Comparison of ENCODE assay signal across 8 cellular contexts in genomic region chr1:44740179-44740617, GRCh38. TPM values are rescaled to one million over a fixed set of nuclear protein-coding genes. Genes with fewer than 3 reads are reported as not detected.
DNase-seq lines count a peak whose midpoint lies in the region; ATAC-seq and TF ChIP-seq lines count a peak whose summit lies in the region.

No MANE protein-coding gene starts in this region.

- H3K27me3 Mint-ChIP-seq in GM23338 (ENCODE audit: insufficient read depth, low read depth, poor library complexity), result peaks cover 11% of the 10 kb centered on the region

- H3K9ac ChIP-seq in skeletal muscle satellite cell (ENCODE audit: low read depth, low read length), result peak overlapping the region; percentile 87

- H3K4me1 Mint-ChIP-seq in GM23338, result peaks cover 11% of the 10 kb centered on the region

- H3K36me3 ChIP-seq in GM23338 (ENCODE audit: insufficient read depth), result peaks cover 21% of the 10 kb centered on the region
- peaks cover 6% of the 10 kb centered on the region for H3K36me3 ChIP-seq in skeletal muscle satellite cell (ENCODE audit: insufficient read depth, low read length)

- H3K4me3 ChIP-seq in GM23338 (peak overlapping the region; percentile 97), fibroblast of mammary gland (ENCODE audit: control insufficient read depth, low read depth, low read length) (peak overlapping the region; percentile 98), skeletal muscle satellite cell (ENCODE audit: low read length) (peak overlapping the region; percentile 81)

- H3K36me3 Mint-ChIP-seq in GM23338 (ENCODE audit: low read depth), result peaks cover 50% of the 10 kb centered on the region

- H3K27ac ChIP-seq in GM23338 (ENCODE audit: low read depth), result peak overlapping the region; percentile 87

- ATAC-seq in GM23338 (peak; percentile 15), GM21825 (IDR thresholded peaks at IDR 0.05; ENCODE audit: unreplicated experiment) (no peak)

- TF ChIP-seq CTCF in GM23338 (conservative IDR thresholded peaks at IDR 0.05; ENCODE audit: low read depth in 2 of 2) (no peak), fibroblast of mammary gland (conservative IDR thresholded peaks at IDR 0.05; ENCODE audit: control insufficient read depth, insufficient read depth, low read depth, low read length) (no peak)

- peak overlapping the region; percentile 90 for H3K4me3 Mint-ChIP-seq in GM23338

- H3K9me3 ChIP-seq in skeletal muscle satellite cell (replicated peaks; ENCODE audit: low read length), result no peaks in the 10 kb centered on the region

- H4K20me1 ChIP-seq in GM23338 (replicated peaks; ENCODE audit: insufficient read depth), result peaks cover 15% of the 10 kb centered on the region

- H3F3A ChIP-seq in GM23338 (replicated peaks; ENCODE audit: low read depth), result peaks cover 12% of the 10 kb centered on the region; the same call in 1 of the 2 replicates

- H3K4me1 ChIP-seq in GM23338 (ENCODE audit: insufficient read depth) (peaks cover 7% of the 10 kb centered on the region; the same call in 1 of the 2 replicates), skeletal muscle satellite cell (ENCODE audit: control insufficient read depth, insufficient read depth, low read length) (peaks cover 20% of the 10 kb centered on the region)

- H3K9me2 ChIP-seq in GM23338 (ENCODE audit: insufficient read depth), result peaks cover 6% of the 10 kb centered on the region; the same call in 1 of the 2 replicates

- peaks cover 8% of the 10 kb centered on the region; the same call in 2 of the 3 replicates for H3K9me3 Mint-ChIP-seq in GM23338

- H3K79me2 ChIP-seq in GM23338 (replicated peaks; ENCODE audit: insufficient read depth), result peaks cover 51% of the 10 kb centered on the region

- H3K27ac Mint-ChIP-seq in GM23338, result peak overlapping the region; percentile 99

- H3K27me3 ChIP-seq in GM23338 (ENCODE audit: insufficient read depth), result no peaks in the 10 kb centered on the region
- no peaks in the 10 kb centered on the region for H3K27me3 ChIP-seq in skeletal muscle satellite cell (ENCODE audit: control insufficient read depth, insufficient read depth, low read length)

- DNase-seq in GM23338 (ENCODE audit: low spot score), result no peak
- DNase-seq in RPMI8226, result peak; percentile 28
- DNase-seq in fibroblast of mammary gland (ENCODE audit: low read depth), result no peak
- DNase-seq in D341Med (ENCODE audit: low spot score), result no peak
- DNase-seq in activated effector memory CD4-positive, alpha-beta T cell treated with Interleukin-2 at 50 U/mL for 16 hours, result no peak
- no peak for DNase-seq in NOMO-1 treated with dmso at 0.1 percent for 144 hours (lab: John Stamatoyannopoulos, UW; ENCODE audit: unreplicated experiment)

- peak overlapping the region; percentile 82 for H2AFZ ChIP-seq in GM23338

- H3K4me2 ChIP-seq in GM23338 (peak overlapping the region; percentile 97), skeletal muscle satellite cell (ENCODE audit: low read length) (peak overlapping the region; percentile 90)

TF ChIP-seq in GM23338, 12 proteins besides CTCF, POLR2A, EP300 and RAD21 (continues in another document):
- TF ChIP-seq REST (IDR thresholded peaks at IDR 0.05; ENCODE audit: unreplicated experiment) (no peak), POLR2AphosphoS5 (IDR thresholded peaks at IDR 0.05; ENCODE audit: low read depth) (no peak), EZH2phosphoT487 (IDR thresholded peaks at IDR 0.05; ENCODE audit: unreplicated experiment) (no peak)

RNA-seq across cellular contexts. Expression of gene KIF2C, which starts 0.6 kb away (rescaled TPM):
- total RNA-seq in GM23338 (2014; rRNA removed; shearing (Covaris generic)), result 58.2 and 62.9 TPM in 2 replicates
- 35.9 and 38.0 TPM in 2 replicates for polyA plus RNA-seq in GM23338 (2016; fragmentation: Nextera tagmentation; extraction: Ambion mirVana)
- total RNA-seq in skeletal muscle satellite cell (2012; rRNA removed), result 18.5 and 27.1 TPM in 2 replicates

RNA-seq across cellular contexts. Expression of gene RNU5D-1, which starts 9.2 kb away (rescaled TPM):
- not detected in 2 replicates for total RNA-seq in GM23338 (2014; rRNA removed; shearing (Covaris generic))
- polyA plus RNA-seq in GM23338 (2016; fragmentation: Nextera tagmentation; extraction: Ambion mirVana), result not detected in 2 replicates
- not detected in 2 replicates for total RNA-seq in skeletal muscle satellite cell (2012; rRNA removed)

RNA-seq across cellular contexts. Expression of gene RPS8, which starts 35.1 kb away (rescaled TPM):
- total RNA-seq in GM23338 (2014; rRNA removed; shearing (Covaris generic)), result 1,756 and 2,098 TPM in 2 replicates
- 2,427 and 2,738 TPM in 2 replicates for polyA plus RNA-seq in GM23338 (2016; fragmentation: Nextera tagmentation; extraction: Ambion mirVana)
- total RNA-seq in skeletal muscle satellite cell (2012; rRNA removed), result 1,645 and 2,137 TPM in 2 replicates

RNA-seq across cellular contexts. Expression of gene BEST4, which starts 47.8 kb away (rescaled TPM):
- 0.58 and 0.63 TPM in 2 replicates for total RNA-seq in GM23338 (2014; rRNA removed; shearing (Covaris generic))
- 1.5 and 1.6 TPM in 2 replicates for polyA plus RNA-seq in GM23338 (2016; fragmentation: Nextera tagmentation; extraction: Ambion mirVana)
- 0.25 TPM in 1 of 2 replicates, not detected in the other for total RNA-seq in skeletal muscle satellite cell (2012; rRNA removed)

RNA-seq across cellular contexts. Expression of gene PLK3, which starts 60.0 kb away (rescaled TPM):
- total RNA-seq in GM23338 (2014; rRNA removed; shearing (Covaris generic)), result 11.8 and 15.1 TPM in 2 replicates
- polyA plus RNA-seq in GM23338 (2016; fragmentation: Nextera tagmentation; extraction: Ambion mirVana), result 7.6 and 8.7 TPM in 2 replicates
- 25.1 and 31.4 TPM in 2 replicates for total RNA-seq in skeletal muscle satellite cell (2012; rRNA removed)
